Comparison of ENCODE assay signal across 6 cellular contexts in the genomic region with DNA sequence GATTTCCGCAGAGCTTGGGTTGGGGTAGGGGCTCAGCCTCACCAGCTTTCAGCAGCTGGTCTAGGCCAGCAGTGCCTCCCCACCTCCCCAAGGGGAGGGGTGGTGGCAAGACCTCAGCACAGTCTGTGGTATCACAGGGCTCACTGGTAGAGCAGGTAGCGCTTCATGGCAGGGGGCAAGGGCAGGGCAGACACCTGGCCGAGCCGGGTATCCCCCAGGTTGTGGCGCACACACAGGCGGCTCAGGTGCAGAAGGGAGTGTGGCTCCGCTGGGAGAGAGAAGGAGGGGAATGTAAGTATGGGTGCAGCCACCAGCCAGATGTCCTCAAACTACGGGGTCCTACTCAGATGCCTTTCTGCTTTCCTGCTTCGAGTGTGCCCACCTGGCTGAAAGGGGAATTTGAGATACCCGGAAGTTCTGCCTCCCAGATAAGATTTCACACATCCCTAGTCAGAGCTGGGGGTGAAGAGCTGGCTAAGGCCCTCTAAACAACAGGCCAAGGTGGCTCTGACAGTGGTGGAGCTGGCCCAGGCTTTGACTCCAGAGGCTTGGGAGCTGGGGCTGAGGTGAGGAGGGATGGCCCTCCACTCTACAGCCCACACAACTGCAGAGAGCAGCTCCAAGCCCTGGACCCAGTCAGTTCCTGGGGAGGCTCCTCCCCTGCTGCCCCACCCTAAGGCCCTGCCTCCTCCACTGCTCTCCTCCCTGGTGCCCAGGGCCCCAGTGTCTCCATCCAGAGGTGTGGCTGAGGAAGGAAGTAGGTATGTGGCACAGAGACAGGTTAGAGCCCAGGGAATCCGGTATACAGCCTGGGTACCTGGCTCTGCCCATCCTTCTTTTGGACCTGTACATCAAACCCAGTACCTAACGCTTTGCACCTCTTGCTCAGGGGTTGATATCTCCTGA. TPM values are rescaled to one million over a fixed set of nuclear protein-coding genes. Genes with fewer than 3 reads are reported as not detected.
DNase-seq lines count a peak whose midpoint lies in the region; ATAC-seq lines count a peak whose summit lies in the region.

No MANE protein-coding gene starts in this region.

- no peaks in the 10 kb centered on the region for H3K27me3 ChIP-seq in muscle layer of duodenum (ENCODE audit: low read depth, low read length)

- peak overlapping the region; percentile 67 to 78 (median 68) for H3K27ac Mint-ChIP-seq in IgD-negative memory B cell
- H3K27ac Mint-ChIP-seq in activated naive CD8-positive, alpha-beta T cell treated with anti-CD3 and anti-CD28 coated beads, Interleukin-2, amount 50 U/mL, for 24 hours, result peak overlapping the region; percentile 86

- H3K4me1 ChIP-seq in muscle layer of duodenum (ENCODE audit: control insufficient read depth in 1 of 2, insufficient read depth in 2 of 2, low read length in 2 of 2), result peaks cover 19 to 48% of the 10 kb centered on the region in 2 donors

- peak; percentile 31 for ATAC-seq in activated naive CD8-positive, alpha-beta T cell treated with anti-CD3 and anti-CD28 coated beads, Interleukin-2, amount 50 U/mL, for 24 hours

- no peaks in the 10 kb centered on the region for H3K27me3 Mint-ChIP-seq in IgD-negative memory B cell
- peaks cover 2% of the 10 kb centered on the region for H3K27me3 Mint-ChIP-seq in activated naive CD8-positive, alpha-beta T cell treated with anti-CD3 and anti-CD28 coated beads, Interleukin-2, amount 50 U/mL, for 24 hours

- H3K36me3 Mint-ChIP-seq in IgD-negative memory B cell, result peaks cover 1% of the 10 kb centered on the region
- H3K36me3 Mint-ChIP-seq in activated naive CD8-positive, alpha-beta T cell treated with anti-CD3 and anti-CD28 coated beads, Interleukin-2, amount 50 U/mL, for 24 hours (ENCODE audit: low read depth), result peaks cover 62% of the 10 kb centered on the region

- DNase-seq in AG20443 (ENCODE audit: low spot score) (peak; percentile 51), NCI-H1694 treated with DMSO at 0.1 percent for 48 hours (lab: John Stamatoyannopoulos, UW) (no peak), iPS-NIHi11 (ENCODE audit: low spot score) (no peak)
- peak; percentile 61 for DNase-seq in activated naive CD8-positive, alpha-beta T cell treated with anti-CD3 and anti-CD28 coated beads, Interleukin-2, amount 50 U/mL, for 24 hours

- peaks cover 10 to 11% of the 10 kb centered on the region in 2 donors for H3K36me3 ChIP-seq in muscle layer of duodenum (ENCODE audit: control insufficient read depth in 1 of 2, insufficient read depth in 2 of 2, low read length in 2 of 2)

- peak overlapping the region; percentile 88 to 98 (median 95) for H3K4me3 Mint-ChIP-seq in IgD-negative memory B cell
- peak overlapping the region; percentile 94 for H3K4me3 Mint-ChIP-seq in activated naive CD8-positive, alpha-beta T cell treated with anti-CD3 and anti-CD28 coated beads, Interleukin-2, amount 50 U/mL, for 24 hours

- H3K4me1 Mint-ChIP-seq in IgD-negative memory B cell, result peaks cover 23 to 39% (median 38%) of the 10 kb centered on the region in 3 donors
- peaks cover 64% of the 10 kb centered on the region for H3K4me1 Mint-ChIP-seq in activated naive CD8-positive, alpha-beta T cell treated with anti-CD3 and anti-CD28 coated beads, Interleukin-2, amount 50 U/mL, for 24 hours

- H3K9me3 Mint-ChIP-seq in IgD-negative memory B cell, result no peaks in the 10 kb centered on the region
- H3K9me3 Mint-ChIP-seq in activated naive CD8-positive, alpha-beta T cell treated with anti-CD3 and anti-CD28 coated beads, Interleukin-2, amount 50 U/mL, for 24 hours, result no peaks in the 10 kb centered on the region

- peak overlapping the region; percentile 86 to 97 for H3K4me3 ChIP-seq in muscle layer of duodenum (ENCODE audit: low read depth in 1 of 2, low read length in 2 of 2)

- H3K9me3 ChIP-seq in muscle layer of duodenum (ENCODE audit: control insufficient read depth in 1 of 2, low read length in 2 of 2), result no peaks in the 10 kb centered on the region

- H3K27ac ChIP-seq in muscle layer of duodenum (ENCODE audit: low read length), result no peak overlapping the region

RNA-seq across cellular contexts. Expression of gene SPSB2, which starts 1.8 kb away (rescaled TPM):
- 10.6 TPM for polyA plus RNA-seq in IgD-negative memory B cell

RNA-seq across cellular contexts. Expression of gene TPI1, which starts 4.0 kb away (rescaled TPM):
- polyA plus RNA-seq in IgD-negative memory B cell, result 490 TPM

RNA-seq across cellular contexts. Expression of gene USP5, which starts 19.4 kb away (rescaled TPM):
- 33.2 TPM for polyA plus RNA-seq in IgD-negative memory B cell

RNA-seq across cellular contexts. Expression of gene CDCA3, which starts 20.2 kb away (rescaled TPM):
- polyA plus RNA-seq in IgD-negative memory B cell, result 0.60 TPM

RNA-seq across cellular contexts. Expression of gene GNB3, which starts 30.6 kb away (rescaled TPM):
- not detected for polyA plus RNA-seq in IgD-negative memory B cell

Comparison
In these comparisons a context has a peak if more than half of its experiments do, and no peak if none do; other contexts are left out.
1. DNase-seq: peak in AG20443 (single experiment) and activated naive CD8-positive, alpha-beta T cell treated with anti-CD3 and anti-CD28 coated beads, Interleukin-2, amount 50 U/mL, for 24 hours (single experiment); none in NCI-H1694 treated with DMSO at 0.1 percent for 48 hours (single experiment) and iPS-NIHi11 (single experiment).